ENCODE assay signal across 8 cellular contexts in genomic region chr15:36501063-36501678, GRCh38.
DNase-seq lines count a peak whose midpoint lies in the region; ATAC-seq and TF ChIP-seq lines count a peak whose summit lies in the region.

No MANE protein-coding gene starts in this region.

- CTCF ChIA-PET in OCI-LY7 (lab: Charles Lee; ENCODE audit: unreplicated experiment), result no interaction called here

- no peaks in the 10 kb centered on the region for H3K36me3 ChIP-seq in KMS-11 (ENCODE audit: insufficient read depth)
- H3K36me3 ChIP-seq in OCI-LY7 (ENCODE audit: insufficient read depth, low read length), result no peaks in the 10 kb centered on the region
- H3K36me3 ChIP-seq in upper lobe of right lung, result no peaks in the 10 kb centered on the region

- TF ChIP-seq CTCF in KMS-11 (conservative IDR thresholded peaks at IDR 0.05; ENCODE audit: low read depth, low read length) (peak; percentile 72), OCI-LY7 (conservative IDR thresholded peaks at IDR 0.05; ENCODE audit: low read length) (peak; percentile 86), chondrocyte (IDR thresholded peaks at IDR 0.05) (peak; percentile 92), upper lobe of right lung (IDR thresholded peaks at IDR 0.05) (peak; percentile 63)

- intact Hi-C loops in OCI-LY7 (cut with micrococcal nuclease; ENCODE audit: unreplicated experiment) (loop anchor here (10.0 kb wide), 1 partner anchor 634 kb away; no protein-coding TSS in a partner anchor), upper lobe of right lung (cut with DNase I) (no loop called here)

- POLR2A ChIA-PET in OCI-LY7 (lab: Charles Lee), result interaction anchor here (0.7 kb wide), 1 partner anchor 26 kb away, joined by 4 read pairs; no protein-coding TSS in a partner anchor

- no peaks in the 10 kb centered on the region for H3K9me3 ChIP-seq in OCI-LY7 (ENCODE audit: low read length)
- no peaks in the 10 kb centered on the region for H3K9me3 ChIP-seq in upper lobe of right lung

- H3K36me3 Mint-ChIP-seq in chondrocyte (ENCODE audit: low read depth), result no peaks in the 10 kb centered on the region

- H3K4me1 ChIP-seq in KMS-11 (ENCODE audit: low read depth, poor library complexity, severe bottlenecking), result no peaks in the 10 kb centered on the region
- H3K4me1 ChIP-seq in OCI-LY7 (ENCODE audit: insufficient read depth, low read length, poor library complexity, severe bottlenecking), result no peaks in the 10 kb centered on the region
- no peaks in the 10 kb centered on the region for H3K4me1 ChIP-seq in upper lobe of right lung

- ATAC-seq in GM21576 (IDR thresholded peaks at IDR 0.05; ENCODE audit: unreplicated experiment), result peak; percentile 71
- ATAC-seq in left lobe of liver, result peak; percentile 98
- ATAC-seq in upper lobe of right lung, result peak; percentile 71

- no peaks in the 10 kb centered on the region for H3K27me3 ChIP-seq in KMS-11 (ENCODE audit: insufficient read depth, low read depth)
- no peaks in the 10 kb centered on the region for H3K27me3 ChIP-seq in upper lobe of right lung

- peak overlapping the region; percentile 22 for H3K27ac Mint-ChIP-seq in chondrocyte (ENCODE audit: unreplicated experiment)

- no peak overlapping the region for H3K4me3 ChIP-seq in KMS-11 (IDR thresholded peaks at IDR 0.05; ENCODE audit: insufficient read depth, low read depth, low read length)
- no peak overlapping the region for H3K4me3 ChIP-seq in OCI-LY7 (ENCODE audit: low read depth, low read length, poor library complexity, severe bottlenecking)
- no peak overlapping the region for H3K4me3 ChIP-seq in upper lobe of right lung

- no peaks in the 10 kb centered on the region for H3K9me3 Mint-ChIP-seq in chondrocyte (ENCODE audit: low read depth)

- H3K9me2 ChIP-seq in OCI-LY7 (ENCODE audit: insufficient read depth, low read length), result no peaks in the 10 kb centered on the region

- no peak overlapping the region for H3K9ac ChIP-seq in KMS-11

- H3K4me2 ChIP-seq in KMS-11 (no peak overlapping the region), OCI-LY7 (ENCODE audit: low read length) (no peak overlapping the region)

- no peak overlapping the region for H3K4me3 Mint-ChIP-seq in chondrocyte (ENCODE audit: unreplicated experiment)

- DNase-seq in EH (ENCODE audit: low read depth) (peak; percentile 76), OCI-LY7 (ENCODE audit: low spot score) (peak; percentile 49), chondrocyte (ENCODE audit: low spot score) (no peak), left lobe of liver (ENCODE audit: low spot score) (no peak), upper lobe of right lung (no peak), GOT3 (lab: John Stamatoyannopoulos, UW) (no peak)

- H3K79me2 ChIP-seq in KMS-11 (ENCODE audit: insufficient read depth, low read depth), result no peaks in the 10 kb centered on the region
- H3K79me2 ChIP-seq in OCI-LY7 (ENCODE audit: insufficient read depth, low read depth, low read length), result no peaks in the 10 kb centered on the region

- H3K27ac ChIP-seq in KMS-11 (no peak overlapping the region), OCI-LY7 (ENCODE audit: low read depth, low read length, poor library complexity, severe bottlenecking) (no peak overlapping the region), upper lobe of right lung (no peak overlapping the region)

- BruUV-seq in OCI-LY7 (replicated peaks; lab: Mats Ljungman, UMichigan), result no TSS peak

- H3K27me3 Mint-ChIP-seq in chondrocyte (ENCODE audit: low read depth), result no peaks in the 10 kb centered on the region

- peaks cover 33% of the 10 kb centered on the region for H3K4me1 Mint-ChIP-seq in chondrocyte (ENCODE audit: low read depth)

- H4K20me1 ChIP-seq in KMS-11 (ENCODE audit: insufficient read depth) (no peaks in the 10 kb centered on the region), OCI-LY7 (ENCODE audit: insufficient read depth, low read length) (no peaks in the 10 kb centered on the region)

- H2AFZ ChIP-seq in KMS-11 (ENCODE audit: low read depth), result no peak overlapping the region
- H2AFZ ChIP-seq in OCI-LY7 (ENCODE audit: low read length), result no peak overlapping the region

Comparison
In these comparisons a context has a peak if more than half of its experiments do, and no peak if none do; other contexts are left out.
1. DNase-seq: peak in EH (single experiment) and OCI-LY7 (single experiment); none in chondrocyte (single experiment), left lobe of liver (single experiment), upper lobe of right lung (single experiment) and GOT3 (single experiment).
2. Peak in every context shown above with its lines, with median percentiles within 50 percentile points of each other: ATAC-seq and CTCF ChIP-seq.